28 cellular contexts compared by ENCODE assay signal in genomic region chr5:17976404-17976803, GRCh38.
"Had no signal": no experiment of that assay in that cellular context is flagged by ENCODE, and none has a peak within 500 bp of the region (broad histone marks: within the 10 kb centered on the region; RNA-seq: fewer than 3 reads in every experiment).

No MANE protein-coding gene starts in this region.

- H3K36me3 Mint-ChIP-seq: stimulated activated effector memory CD8-positive, alpha-beta T cell treated with anti-CD3 and anti-CD28 coated beads, Interleukin-12 subunit alpha, Interleukin-12 subunit beta, amount 100 ng/mL, for 72 hours; stimulated activated memory B cell treated with anti-CD40 and anti-IgM and Interleukin-4, amounts not matched to agents 10 μg/mL and 1 μg/mL and 100 μg/mL, for 72 hours; stimulated activated naive B cell treated with anti-CD40 and anti-IgM and Interleukin-4, amounts not matched to agents 10 μg/mL and 1 μg/mL and 100 μg/mL, for 72 hours; type B pancreatic cell had no signal

- H3K9me3 Mint-ChIP-seq: stimulated activated memory B cell treated with anti-CD40 and anti-IgM and Interleukin-4, amounts not matched to agents 10 μg/mL and 1 μg/mL and 100 μg/mL, for 72 hours; stimulated activated naive B cell treated with anti-CD40 and anti-IgM and Interleukin-4, amounts not matched to agents 10 μg/mL and 1 μg/mL and 100 μg/mL, for 72 hours; stimulated activated naive CD8-positive, alpha-beta T cell treated with anti-CD3 and anti-CD28 coated beads, Interleukin-15, amount 100 ng/mL, for 72 hours; stimulated activated naive CD8-positive, alpha-beta T cell treated with anti-CD3 and anti-CD28 coated beads, Interleukin-15, Interleukin-2, amounts not matched to agents 100 ng/mL and 50 ng/mL, for 24 hours; type B pancreatic cell had no signal

- DNase-seq: stimulated activated CD4-positive, alpha-beta T cell treated with anti-CD3 and anti-CD28 coated beads, Interleukin-2, amount 100 ng/mL, for 48 hours; stimulated activated CD4-positive, alpha-beta T cell treated with anti-CD3 and anti-CD28 coated beads, Interleukin-4, amount 100 ng/mL, for 1 hour; stimulated activated CD4-positive, alpha-beta T cell treated with anti-CD3 and anti-CD28 coated beads, Interleukin-4, amount 100 ng/mL, for 24 hours; stimulated activated CD4-positive, alpha-beta T cell treated with anti-CD3 and anti-CD28 coated beads, Interleukin-4, amount 100 ng/mL, for 4 hours; stimulated activated CD8-positive, alpha-beta memory T cell treated with anti-CD3 and anti-CD28 coated beads, Interleukin-4, amount 100 ng/mL, for 48 hours; stimulated activated naive B cell treated with anti-CD40 and anti-IgM and Interleukin-4, amounts not matched to agents 10 μg/mL and 1 μg/mL and 100 μg/mL, for 72 hours; stimulated activated naive CD4-positive, alpha-beta T cell; stimulated activated naive CD4-positive, alpha-beta T cell treated with Interleukin-2 at 50 U/mL for 16 hours; stimulated activated naive CD8-positive, alpha-beta T cell treated with anti-CD3 and anti-CD28 coated beads, Interleukin-15, amount 100 ng/mL, for 72 hours; stimulated activated naive CD8-positive, alpha-beta T cell treated with anti-CD3 and anti-CD28 coated beads, Interleukin-15, Interleukin-2, amounts not matched to agents 100 U/mL and 50 U/mL, for 24 hours; stomach; substantia nigra; testis; thyroid gland; tibial artery; transverse colon; trophoblast cell; upper lobe of left lung; upper lobe of right lung; uterus had no signal

- H3K4me3 Mint-ChIP-seq: stimulated activated effector memory CD8-positive, alpha-beta T cell treated with anti-CD3 and anti-CD28 coated beads, Interleukin-12 subunit alpha, Interleukin-12 subunit beta, amount 100 ng/mL, for 72 hours; stimulated activated memory B cell treated with anti-CD40 and anti-IgM and Interleukin-4, amounts not matched to agents 10 μg/mL and 1 μg/mL and 100 μg/mL, for 72 hours; stimulated activated naive B cell treated with anti-CD40 and anti-IgM and Interleukin-4, amounts not matched to agents 10 μg/mL and 1 μg/mL and 100 μg/mL, for 72 hours; stimulated activated naive CD8-positive, alpha-beta T cell treated with anti-CD3 and anti-CD28 coated beads, Interleukin-15, amount 100 ng/mL, for 72 hours; stimulated activated naive CD8-positive, alpha-beta T cell treated with anti-CD3 and anti-CD28 coated beads, Interleukin-15, Interleukin-2, amounts not matched to agents 100 ng/mL and 50 ng/mL, for 24 hours; type B pancreatic cell had no signal

- H3K27me3 Mint-ChIP-seq: stimulated activated naive B cell treated with anti-CD40 and anti-IgM and Interleukin-4, amounts not matched to agents 10 μg/mL and 1 μg/mL and 100 μg/mL, for 72 hours; stimulated activated naive CD8-positive, alpha-beta T cell treated with anti-CD3 and anti-CD28 coated beads, Interleukin-15, amount 100 ng/mL, for 72 hours; stimulated activated naive CD8-positive, alpha-beta T cell treated with anti-CD3 and anti-CD28 coated beads, Interleukin-15, Interleukin-2, amounts not matched to agents 100 ng/mL and 50 ng/mL, for 24 hours; type B pancreatic cell had no signal

- H3K27ac Mint-ChIP-seq: stimulated activated effector memory CD8-positive, alpha-beta T cell treated with anti-CD3 and anti-CD28 coated beads, Interleukin-12 subunit alpha, Interleukin-12 subunit beta, amount 100 ng/mL, for 72 hours; stimulated activated memory B cell treated with anti-CD40 and anti-IgM and Interleukin-4, amounts not matched to agents 10 μg/mL and 1 μg/mL and 100 μg/mL, for 72 hours; stimulated activated naive B cell treated with anti-CD40 and anti-IgM and Interleukin-4, amounts not matched to agents 10 μg/mL and 1 μg/mL and 100 μg/mL, for 72 hours; stimulated activated naive CD8-positive, alpha-beta T cell treated with anti-CD3 and anti-CD28 coated beads, Interleukin-15, amount 100 ng/mL, for 72 hours; stimulated activated naive CD8-positive, alpha-beta T cell treated with anti-CD3 and anti-CD28 coated beads, Interleukin-15, Interleukin-2, amounts not matched to agents 100 ng/mL and 50 ng/mL, for 24 hours; type B pancreatic cell had no signal

- H3K4me1 ChIP-seq: stomach, suprapubic skin, testis, thyroid gland, tibial artery, tibial nerve, transverse colon, upper lobe of left lung, upper lobe of right lung, uterus, vagina had no signal

- H3K4me1 Mint-ChIP-seq: stimulated activated effector memory CD8-positive, alpha-beta T cell treated with anti-CD3 and anti-CD28 coated beads, Interleukin-12 subunit alpha, Interleukin-12 subunit beta, amount 100 ng/mL, for 72 hours; stimulated activated memory B cell treated with anti-CD40 and anti-IgM and Interleukin-4, amounts not matched to agents 10 μg/mL and 1 μg/mL and 100 μg/mL, for 72 hours; stimulated activated naive B cell treated with anti-CD40 and anti-IgM and Interleukin-4, amounts not matched to agents 10 μg/mL and 1 μg/mL and 100 μg/mL, for 72 hours; stimulated activated naive CD8-positive, alpha-beta T cell treated with anti-CD3 and anti-CD28 coated beads, Interleukin-15, amount 100 ng/mL, for 72 hours had no signal

- H3K4me3 ChIP-seq: stomach, suprapubic skin, testis, thoracic aorta, thyroid gland, tibial artery, tibial nerve, transverse colon, upper lobe of left lung, upper lobe of right lung, uterus, vagina had no signal

- H3K27ac ChIP-seq: stomach, suprapubic skin, testis, thoracic aorta, thyroid gland, tibial artery, tibial nerve, transverse colon, upper lobe of left lung, upper lobe of right lung, uterus, vagina had no signal

- H3K27me3 ChIP-seq: stomach, suprapubic skin, testis, thyroid gland, tibial artery, tibial nerve, transverse colon, upper lobe of left lung, upper lobe of right lung, uterus, vagina had no signal

- ATAC-seq: stimulated activated effector memory CD8-positive, alpha-beta T cell treated with anti-CD3 and anti-CD28 coated beads, Interleukin-12 subunit alpha, Interleukin-12 subunit beta, amount 100 ng/mL, for 72 hours; stimulated activated memory B cell treated with anti-CD40 and anti-IgM and Interleukin-4, amounts not matched to agents 10 μg/mL and 1 μg/mL and 100 μg/mL, for 72 hours; stimulated activated naive B cell treated with anti-CD40 and anti-IgM and Interleukin-4, amounts not matched to agents 10 μg/mL and 1 μg/mL and 100 μg/mL, for 72 hours; stimulated activated naive CD8-positive, alpha-beta T cell treated with anti-CD3 and anti-CD28 coated beads, Interleukin-15, amount 100 ng/mL, for 72 hours; stimulated activated naive CD8-positive, alpha-beta T cell treated with anti-CD3 and anti-CD28 coated beads, Interleukin-15, Interleukin-2, amounts not matched to agents 100 U/mL and 50 U/mL, for 24 hours; upper lobe of right lung had no signal
